In the genomic region with DNA sequence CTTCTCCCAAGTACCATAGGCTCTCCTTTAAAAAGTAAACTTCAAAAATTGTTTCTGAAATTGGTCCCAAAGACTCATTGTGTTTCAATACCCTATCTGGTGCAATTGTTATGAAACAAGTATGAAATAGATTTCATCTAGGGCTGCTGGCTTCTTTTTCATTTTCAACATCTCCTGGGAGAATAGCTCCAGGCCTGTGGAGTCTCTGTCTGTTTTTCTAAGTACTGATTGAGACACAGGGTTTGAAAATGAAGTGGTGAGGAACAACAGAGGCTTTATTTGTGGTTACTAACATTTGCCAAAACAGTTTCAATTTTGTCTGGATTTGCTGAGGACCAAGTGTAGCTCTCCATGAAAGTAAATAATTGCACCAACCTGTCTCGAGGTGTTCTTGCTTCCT, we compare ENCODE assay signal across 23 cellular contexts.
"Had no signal": no experiment of that assay in that cellular context is flagged by ENCODE, and none has a peak within 500 bp of the region (broad histone marks: within the 10 kb centered on the region; RNA-seq: fewer than 3 reads in every experiment).

No MANE protein-coding gene starts in this region.

- H3K79me2 ChIP-seq: parathyroid adenoma had no signal

- H3K4me3 ChIP-seq: lung, neural progenitor cell, psoas muscle, sigmoid colon, spleen, tibial nerve, uterus had no signal

- H3K9me3 ChIP-seq: neutrophil, psoas muscle, sigmoid colon, uterus had no signal

- H3K27me3 ChIP-seq: neural progenitor cell, neutrophil, sigmoid colon, spleen, tibial nerve, uterus had no signal

- H3K36me3 ChIP-seq: neural progenitor cell, neutrophil, sigmoid colon, spleen, tibial nerve, uterus had no signal

- H3K9ac ChIP-seq: neural progenitor cell, parathyroid adenoma had no signal

- H3K4me1 ChIP-seq: neural progenitor cell, parathyroid adenoma, psoas muscle, sigmoid colon, spleen, tibial nerve, uterus had no signal

- ATAC-seq: left lobe of liver; natural killer cell; psoas muscle; stimulated activated effector memory CD8-positive, alpha-beta T cell treated with anti-CD3 and anti-CD28 coated beads, Interleukin-12 subunit alpha, Interleukin-12 subunit beta, amount 100 ng/mL, for 72 hours had no signal

- H3K27ac ChIP-seq: neural progenitor cell, neutrophil, parathyroid adenoma, psoas muscle, sigmoid colon, spleen, tibial nerve, uterus had no signal

- H3K4me2 ChIP-seq: neural progenitor cell had no signal

- DNase-seq: hippocampal formation; kidney glomerular epithelial cell; left cardiac atrium; mesendoderm; naive B cell; natural killer cell; nephron progenitor cell; occipital lobe; psoas muscle; sigmoid colon; small intestine; spleen; stimulated activated CD4-positive, alpha-beta T cell treated with anti-CD3 and anti-CD28 coated beads, Interleukin-4, amount 100 ng/mL, for 24 hours; stimulated activated naive CD4-positive, alpha-beta T cell; substantia nigra; uterus had no signal

- H2AFZ ChIP-seq: neural progenitor cell, parathyroid adenoma had no signal
